Comparison of ENCODE assay signal across 9 cellular contexts in the genomic region with DNA sequence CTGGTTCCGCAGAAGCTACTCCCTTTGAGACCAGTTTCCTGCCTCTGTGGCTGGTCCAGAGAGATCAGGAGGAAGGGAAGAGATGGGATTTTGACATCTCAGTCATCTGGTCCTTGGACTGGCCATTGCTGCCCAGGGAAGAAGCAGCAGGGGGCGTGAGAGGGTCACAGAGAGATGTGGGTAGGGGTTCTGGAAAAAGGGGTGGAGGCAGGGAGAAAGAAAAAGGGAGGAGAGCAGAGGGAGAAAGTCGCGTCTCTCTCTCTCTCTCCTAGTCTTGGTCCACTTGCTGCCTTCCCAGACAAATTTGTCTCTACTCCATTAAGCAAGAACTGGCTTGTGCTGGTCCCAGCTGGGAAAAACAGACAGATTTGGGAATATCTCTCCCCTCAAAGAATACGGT. TPM values are rescaled to one million over a fixed set of nuclear protein-coding genes. Genes with fewer than 3 reads are reported as not detected.
A peak's percentile ranks its signal among the peaks of the same experiment; 100 is the strongest.
DNase-seq lines count a peak whose midpoint lies in the region; ATAC-seq and TF ChIP-seq lines count a peak whose summit lies in the region.
"Had no signal": no experiment of that assay in that cellular context is flagged by ENCODE, and none has a peak within 500 bp of the region (broad histone marks: within the 10 kb centered on the region; RNA-seq: fewer than 3 reads in every experiment).

No MANE protein-coding gene starts in this region.

- no peak overlapping the region for H3K27ac ChIP-seq in DND-41 (ENCODE audit: low read length)
- no peak overlapping the region for H3K27ac ChIP-seq in right lobe of liver

- no peaks in the 10 kb centered on the region for H3K9me3 Mint-ChIP-seq in activated CD4-positive, alpha-beta T cell treated with anti-CD3 and anti-CD28 coated beads, Interleukin-2, amount 10 ng/mL, durations not matched to agents 7 days and 5 days
- H3K9me3 Mint-ChIP-seq: stimulated activated naive CD8-positive, alpha-beta T cell treated with anti-CD3 and anti-CD28 coated beads, Interleukin-15, Interleukin-2, amounts not matched to agents 100 ng/mL and 50 ng/mL, for 24 hours had no signal

- TF ChIP-seq POLR2A in right lobe of liver (IDR thresholded peaks at IDR 0.05): no peak

- H3K27me3 Mint-ChIP-seq in activated CD4-positive, alpha-beta T cell treated with anti-CD3 and anti-CD28 coated beads, Interleukin-2, amount 10 ng/mL, durations not matched to agents 7 days and 5 days: no peaks in the 10 kb centered on the region
- H3K27me3 Mint-ChIP-seq: stimulated activated naive CD8-positive, alpha-beta T cell treated with anti-CD3 and anti-CD28 coated beads, Interleukin-15, Interleukin-2, amounts not matched to agents 100 ng/mL and 50 ng/mL, for 24 hours had no signal

- intact Hi-C loops in right lobe of liver (cut with DNase I): loop anchor here (10.0 kb wide), 1 partner anchor 50 kb away; a partner anchor contains a TSS

- no peaks in the 10 kb centered on the region for H3K36me3 ChIP-seq in DND-41 (ENCODE audit: insufficient read depth, low read length)
- no peaks in the 10 kb centered on the region for H3K36me3 ChIP-seq in right lobe of liver

- H3K4me2 ChIP-seq in DND-41 (ENCODE audit: insufficient read depth, low read length): no peak overlapping the region

- CTCF ChIA-PET in activated CD4-positive, alpha-beta T cell treated with anti-CD3 and anti-CD28 coated beads, Interleukin-2, amount 10 ng/mL, durations not matched to agents 7 days and 5 days (lab: Charles Lee): interaction anchor here (4.7 kb wide), 1 partner anchor 52 kb away, joined by 33 read pairs; a partner anchor contains a TSS

- H3K4me1 ChIP-seq in DND-41 (ENCODE audit: insufficient read depth, low read length) (no peaks in the 10 kb centered on the region), right lobe of liver (peaks cover 0 to 41% (median 16%) of the 10 kb centered on the region in 4 donors)

- H3K4me3 Mint-ChIP-seq in activated CD4-positive, alpha-beta T cell treated with anti-CD3 and anti-CD28 coated beads, Interleukin-2, amount 10 ng/mL, durations not matched to agents 7 days and 5 days: no peak overlapping the region
- H3K4me3 Mint-ChIP-seq: stimulated activated naive CD8-positive, alpha-beta T cell treated with anti-CD3 and anti-CD28 coated beads, Interleukin-15, Interleukin-2, amounts not matched to agents 100 ng/mL and 50 ng/mL, for 24 hours had no signal

- H2AFZ ChIP-seq in DND-41 (ENCODE audit: low read depth, low read length): no peak overlapping the region

- no peaks in the 10 kb centered on the region for H3K36me3 Mint-ChIP-seq in activated CD4-positive, alpha-beta T cell treated with anti-CD3 and anti-CD28 coated beads, Interleukin-2, amount 10 ng/mL, durations not matched to agents 7 days and 5 days (ENCODE audit: low read depth)

- POLR2A ChIA-PET in activated CD4-positive, alpha-beta T cell treated with anti-CD3 and anti-CD28 coated beads, Interleukin-2, amount 10 ng/mL, durations not matched to agents 7 days and 5 days (lab: Charles Lee): no interaction called here

- H3K27me3 ChIP-seq in DND-41 (ENCODE audit: insufficient read depth, low read length, poor library complexity) (no peaks in the 10 kb centered on the region), right lobe of liver (no peaks in the 10 kb centered on the region)

- H3K4me3 ChIP-seq in DND-41 (ENCODE audit: low read depth in 1 of 2, low read length in 2 of 2) (no peak overlapping the region), right lobe of liver (no peak overlapping the region)

- no peaks in the 10 kb centered on the region for H3K9me3 ChIP-seq in DND-41 (ENCODE audit: insufficient read depth, low read length, severe bottlenecking)
- no peaks in the 10 kb centered on the region for H3K9me3 ChIP-seq in right lobe of liver

- no peaks in the 10 kb centered on the region for H3K79me2 ChIP-seq in DND-41 (ENCODE audit: insufficient read depth, low read length)

- ATAC-seq in DND-41 (ENCODE audit: insufficient read depth, low read depth): no peak
- peak in 1 of 4 donors; percentile 9 for ATAC-seq in right lobe of liver
- ATAC-seq in GM19395 (IDR thresholded peaks at IDR 0.05; ENCODE audit: unreplicated experiment): no peak

- H3K27ac Mint-ChIP-seq in activated CD4-positive, alpha-beta T cell treated with anti-CD3 and anti-CD28 coated beads, Interleukin-2, amount 10 ng/mL, durations not matched to agents 7 days and 5 days: no peak overlapping the region
- H3K27ac Mint-ChIP-seq: stimulated activated naive CD8-positive, alpha-beta T cell treated with anti-CD3 and anti-CD28 coated beads, Interleukin-15, Interleukin-2, amounts not matched to agents 100 ng/mL and 50 ng/mL, for 24 hours had no signal

- peak; percentile 51 for TF ChIP-seq CTCF in DND-41 (IDR thresholded peaks at IDR 0.05; ENCODE audit: borderline replicate concordance, extremely low read depth, low read length, poor library complexity, severe bottlenecking)
- peak; percentile 20 to 48 (median 43) for TF ChIP-seq CTCF in right lobe of liver (IDR thresholded peaks at IDR 0.05)

- DNase-seq in DND-41: peak; percentile 37
- DNase-seq in LHCN-M2 (ENCODE audit: low read depth): peak; percentile 51
- peak; percentile 81 for DNase-seq in astrocyte of the hippocampus (ENCODE audit: low read depth, low spot score)
- peak in 1 of 3 donors; percentile 53 for DNase-seq in right lobe of liver
- no peak for DNase-seq in mucosa of gallbladder (ENCODE audit: low spot score)
- no peak for DNase-seq in NK-92 treated with Interleukin-12 subunit alpha and Interleukin-12 subunit beta, amount 100 ng/mL, for 24 hours (lab: John Stamatoyannopoulos, UW)
- no peak for DNase-seq in activated CD4-positive, alpha-beta T cell treated with anti-CD3 and anti-CD28 coated beads, Interleukin-2, amount 10 ng/mL, durations not matched to agents 7 days and 5 days

- no peak overlapping the region for H3K9ac ChIP-seq in DND-41 (ENCODE audit: low read depth, low read length)

- no peaks in the 10 kb centered on the region; the same call in 1 of the 2 replicates for H4K20me1 ChIP-seq in DND-41 (ENCODE audit: insufficient read depth, low read length)

- WGBS in right lobe of liver (ENCODE audit: insufficient coverage, low coverage, low lambda C conversion rate, missing lambda C conversion rate): 17% methylated on average over 3 of the region's 5 CpGs

- H3K4me1 Mint-ChIP-seq in activated CD4-positive, alpha-beta T cell treated with anti-CD3 and anti-CD28 coated beads, Interleukin-2, amount 10 ng/mL, durations not matched to agents 7 days and 5 days: peaks cover 2% of the 10 kb centered on the region

RNA-seq across cellular contexts. Expression of a gene that starts 4.4 kb away (rescaled TPM):
- total RNA-seq in LHCN-M2 (2014; rRNA removed) (0.23 TPM in 1 of 2 replicates, not detected in the other), right lobe of liver (10 to 100 TPM in 5 of 6 experiments, 1 to 10 TPM in 1; 2.4 to 70.2 (median 15.4) TPM), mucosa of gallbladder (0.89 TPM)
- 0.35 TPM for polyA plus RNA-seq in LHCN-M2 (2012)
- total RNA-seq in activated CD4-positive, alpha-beta T cell treated with anti-CD3 and anti-CD28 coated beads, Interleukin-2, amount 10 ng/mL, durations not matched to agents 7 days and 5 days: not detected

RNA-seq across cellular contexts. Expression of a gene that starts 6.8 kb away (rescaled TPM):
- total RNA-seq in LHCN-M2 (2014; rRNA removed) (37.8 and 48.0 TPM in 2 replicates), right lobe of liver (100 to 1,000 TPM in 5 of 6 experiments, 10 to 100 TPM in 1; 99.3 to 187 (median 120) TPM), mucosa of gallbladder (120 TPM)
- polyA plus RNA-seq in LHCN-M2 (2012): 92.7 TPM
- 10 to 100 TPM; 18.5 to 23.6 TPM for total RNA-seq in activated CD4-positive, alpha-beta T cell treated with anti-CD3 and anti-CD28 coated beads, Interleukin-2, amount 10 ng/mL, durations not matched to agents 7 days and 5 days

RNA-seq across cellular contexts. Expression of a gene that starts 16.3 kb away (rescaled TPM):
- not detected in 2 replicates for total RNA-seq in LHCN-M2 (2014; rRNA removed)
- 0.07 TPM for polyA plus RNA-seq in LHCN-M2 (2012)
- 1 to 10 TPM in 3 of 6 experiments, under 1 TPM in 3; 0.43 to 1.7 (median 0.91) TPM for total RNA-seq in right lobe of liver
- total RNA-seq in mucosa of gallbladder: 7.7 TPM
- total RNA-seq in activated CD4-positive, alpha-beta T cell treated with anti-CD3 and anti-CD28 coated beads, Interleukin-2, amount 10 ng/mL, durations not matched to agents 7 days and 5 days: under 1 TPM in 1 of 2 experiments, not detected in 1; 0.08 TPM

RNA-seq across cellular contexts. Expression of a gene that starts 19.7 kb away (rescaled TPM):
- total RNA-seq in LHCN-M2 (2014; rRNA removed) (49.4 and 51.8 TPM in 2 replicates), right lobe of liver (10 to 100 TPM; 14.3 to 23.2 (median 16.7) TPM), mucosa of gallbladder (39.3 TPM)
- 30.5 TPM for polyA plus RNA-seq in LHCN-M2 (2012)
- total RNA-seq in activated CD4-positive, alpha-beta T cell treated with anti-CD3 and anti-CD28 coated beads, Interleukin-2, amount 10 ng/mL, durations not matched to agents 7 days and 5 days: 10 to 100 TPM; 27.5 to 28.8 TPM

RNA-seq across cellular contexts. Expression of a gene that starts 44.5 kb away (rescaled TPM):
- total RNA-seq in LHCN-M2 (2014; rRNA removed) (0.96 and 2.0 TPM in 2 replicates), right lobe of liver (not detected), mucosa of gallbladder (3.1 TPM)
- 2.0 TPM for polyA plus RNA-seq in LHCN-M2 (2012)
- under 1 TPM; 0.57 to 0.71 TPM for total RNA-seq in activated CD4-positive, alpha-beta T cell treated with anti-CD3 and anti-CD28 coated beads, Interleukin-2, amount 10 ng/mL, durations not matched to agents 7 days and 5 days

Comparison
In these comparisons a context has a peak if more than half of its experiments do, and no peak if none do; other contexts are left out.
1. DNase-seq: peak in DND-41 (single experiment), LHCN-M2 (single experiment) and astrocyte of the hippocampus (single experiment); none in mucosa of gallbladder (single experiment), NK-92 treated with Interleukin-12 subunit alpha and Interleukin-12 subunit beta, amount 100 ng/mL, for 24 hours (single experiment) and activated CD4-positive, alpha-beta T cell treated with anti-CD3 and anti-CD28 coated beads, Interleukin-2, amount 10 ng/mL, durations not matched to agents 7 days and 5 days (single experiment).